1 cellular context compared by ENCODE assay signal in genomic region chr2:200422532-200423262, GRCh38.
TF ChIP-seq lines count a peak whose summit lies in the region.

No MANE protein-coding gene starts in this region.

TF ChIP-seq in WTC11, 78 proteins besides CTCF, POLR2A, EP300 and RAD21 (continued from another document):
- TF ChIP-seq ZNF219 (CRISPR knock-in tag; IDR thresholded peaks at IDR 0.05; ENCODE audit: borderline replicate concordance), result no peak
- TF ChIP-seq IRF2 (CRISPR knock-in tag; IDR thresholded peaks at IDR 0.05; ENCODE audit: borderline replicate concordance, low read depth), result no peak
- TF ChIP-seq E2F1 (CRISPR knock-in tag; IDR thresholded peaks at IDR 0.05), result no peak
- no peak for TF ChIP-seq USF2 (CRISPR knock-in tag; IDR thresholded peaks at IDR 0.05)
- TF ChIP-seq EMX1 (CRISPR knock-in tag; IDR thresholded peaks at IDR 0.05), result no peak
